In the genomic region with DNA sequence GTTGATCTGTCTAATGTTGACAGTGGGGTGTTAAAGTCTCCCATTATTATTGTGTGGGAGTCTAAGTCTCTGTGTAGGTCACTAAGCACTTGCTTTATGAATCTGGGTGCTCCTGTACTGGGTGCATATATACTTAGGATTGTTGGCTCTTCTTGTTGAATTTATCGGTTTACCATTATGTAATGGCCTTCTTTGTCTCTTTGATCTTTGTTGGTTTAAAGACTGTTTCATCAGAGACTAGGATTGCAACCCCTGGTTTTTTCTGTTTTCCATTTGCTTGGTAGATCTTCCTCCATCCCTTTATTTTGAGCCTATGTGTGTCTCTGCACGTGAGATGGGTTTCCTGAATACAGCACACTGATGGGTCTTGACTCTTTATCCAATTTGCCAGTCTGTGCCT, we compare ENCODE assay signal across 3 cellular contexts. TPM values are rescaled to one million over a fixed set of nuclear protein-coding genes. Genes with fewer than 3 reads are reported as not detected.
"Had no signal": no experiment of that assay in that cellular context is flagged by ENCODE, and none has a peak within 500 bp of the region (broad histone marks: within the 10 kb centered on the region; RNA-seq: fewer than 3 reads in every experiment).

No MANE protein-coding gene starts in this region.

RNA-seq across cellular contexts. Expression of a gene that starts 22.5 kb away (rescaled TPM):
- total RNA-seq: M059J, MCF 10A, NCI-H460 had no signal
